ENCODE assay signal across 16 cellular contexts in the genomic region with DNA sequence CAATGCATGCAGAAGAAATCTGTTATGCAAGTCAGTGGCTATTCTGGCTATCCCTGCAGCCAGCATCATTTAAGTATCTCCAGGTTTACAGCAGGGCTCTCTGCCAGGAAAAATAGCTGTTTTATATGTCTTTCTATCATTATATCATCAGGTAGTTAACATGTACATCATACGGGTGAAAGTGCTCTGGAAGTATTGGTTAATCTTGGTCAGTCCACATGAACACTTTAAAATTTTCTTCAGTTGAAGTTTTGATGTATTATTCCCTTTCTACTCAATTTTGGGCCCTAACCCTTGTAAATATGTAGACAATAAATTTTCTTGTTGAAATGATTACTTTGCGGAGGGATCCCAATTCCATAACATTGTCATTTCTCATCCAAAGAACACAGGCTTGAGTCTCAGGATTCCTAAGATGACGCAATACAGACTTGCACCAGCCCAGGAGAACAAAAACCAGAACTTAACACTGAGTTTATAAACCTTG.
A peak's percentile ranks its signal among the peaks of the same experiment; 100 is the strongest.
DNase-seq lines count a peak whose midpoint lies in the region; ATAC-seq and TF ChIP-seq lines count a peak whose summit lies in the region.
"Had no signal": no experiment of that assay in that cellular context is flagged by ENCODE, and none has a peak within 500 bp of the region (broad histone marks: within the 10 kb centered on the region; RNA-seq: fewer than 3 reads in every experiment).

No MANE protein-coding gene starts in this region.

- no peaks in the 10 kb centered on the region for H3K9me3 Mint-ChIP-seq in nephron progenitor cell
- no peaks in the 10 kb centered on the region for H3K9me3 Mint-ChIP-seq in stimulated activated naive CD8-positive, alpha-beta T cell treated with anti-CD3 and anti-CD28 coated beads, Interleukin-15, amount 100 ng/mL, for 72 hours
- H3K9me3 Mint-ChIP-seq in stimulated activated memory B cell treated with anti-CD40 and anti-IgM and Interleukin-4, amounts not matched to agents 10 μg/mL and 1 μg/mL and 100 μg/mL, for 72 hours, result no peaks in the 10 kb centered on the region
- H3K9me3 Mint-ChIP-seq: CD8-positive, alpha-beta T cell; stimulated activated naive B cell treated with anti-CD40 and anti-IgM and Interleukin-4, amounts not matched to agents 10 μg/mL and 1 μg/mL and 100 μg/mL, for 72 hours had no signal

- H3K4me3 Mint-ChIP-seq in nephron progenitor cell, result no peak overlapping the region
- no peak overlapping the region for H3K4me3 Mint-ChIP-seq in stimulated activated naive CD8-positive, alpha-beta T cell treated with anti-CD3 and anti-CD28 coated beads, Interleukin-15, amount 100 ng/mL, for 72 hours
- H3K4me3 Mint-ChIP-seq in stimulated activated memory B cell treated with anti-CD40 and anti-IgM and Interleukin-4, amounts not matched to agents 10 μg/mL and 1 μg/mL and 100 μg/mL, for 72 hours, result no peak overlapping the region
- H3K4me3 Mint-ChIP-seq: activated CD4-positive, alpha-beta T cell treated with anti-CD3 and anti-CD28 coated beads for 36 hours; CD8-positive, alpha-beta T cell; stimulated activated naive B cell treated with anti-CD40 and anti-IgM and Interleukin-4, amounts not matched to agents 10 μg/mL and 1 μg/mL and 100 μg/mL, for 72 hours had no signal

- ATAC-seq in stimulated activated naive CD8-positive, alpha-beta T cell treated with anti-CD3 and anti-CD28 coated beads, Interleukin-15, amount 100 ng/mL, for 72 hours, result no peak
- no peak for ATAC-seq in stimulated activated memory B cell treated with anti-CD40 and anti-IgM and Interleukin-4, amounts not matched to agents 10 μg/mL and 1 μg/mL and 100 μg/mL, for 72 hours
- no peak for ATAC-seq in HG02571 (IDR thresholded peaks at IDR 0.05; ENCODE audit: unreplicated experiment)
- ATAC-seq: activated CD4-positive, alpha-beta T cell treated with anti-CD3 and anti-CD28 coated beads for 36 hours; CD8-positive, alpha-beta T cell; pancreas; stimulated activated naive B cell treated with anti-CD40 and anti-IgM and Interleukin-4, amounts not matched to agents 10 μg/mL and 1 μg/mL and 100 μg/mL, for 72 hours had no signal

- H3K27me3 Mint-ChIP-seq in nephron progenitor cell (ENCODE audit: low read depth, poor library complexity), result no peaks in the 10 kb centered on the region
- no peaks in the 10 kb centered on the region for H3K27me3 Mint-ChIP-seq in stimulated activated naive CD8-positive, alpha-beta T cell treated with anti-CD3 and anti-CD28 coated beads, Interleukin-15, amount 100 ng/mL, for 72 hours
- no peaks in the 10 kb centered on the region for H3K27me3 Mint-ChIP-seq in stimulated activated memory B cell treated with anti-CD40 and anti-IgM and Interleukin-4, amounts not matched to agents 10 μg/mL and 1 μg/mL and 100 μg/mL, for 72 hours
- H3K27me3 Mint-ChIP-seq: activated CD4-positive, alpha-beta T cell treated with anti-CD3 and anti-CD28 coated beads for 36 hours; stimulated activated naive B cell treated with anti-CD40 and anti-IgM and Interleukin-4, amounts not matched to agents 10 μg/mL and 1 μg/mL and 100 μg/mL, for 72 hours had no signal

- peak overlapping the region; percentile 14 for H3K27ac Mint-ChIP-seq in nephron progenitor cell
- no peak overlapping the region for H3K27ac Mint-ChIP-seq in stimulated activated naive CD8-positive, alpha-beta T cell treated with anti-CD3 and anti-CD28 coated beads, Interleukin-15, amount 100 ng/mL, for 72 hours
- H3K27ac Mint-ChIP-seq in stimulated activated memory B cell treated with anti-CD40 and anti-IgM and Interleukin-4, amounts not matched to agents 10 μg/mL and 1 μg/mL and 100 μg/mL, for 72 hours, result no peak overlapping the region
- H3K27ac Mint-ChIP-seq: activated CD4-positive, alpha-beta T cell treated with anti-CD3 and anti-CD28 coated beads for 36 hours; CD8-positive, alpha-beta T cell; stimulated activated naive B cell treated with anti-CD40 and anti-IgM and Interleukin-4, amounts not matched to agents 10 μg/mL and 1 μg/mL and 100 μg/mL, for 72 hours had no signal

- peaks cover 85% of the 10 kb centered on the region for H3K4me1 Mint-ChIP-seq in nephron progenitor cell
- H3K4me1 Mint-ChIP-seq in stimulated activated naive CD8-positive, alpha-beta T cell treated with anti-CD3 and anti-CD28 coated beads, Interleukin-15, amount 100 ng/mL, for 72 hours, result no peaks in the 10 kb centered on the region
- no peaks in the 10 kb centered on the region for H3K4me1 Mint-ChIP-seq in stimulated activated memory B cell treated with anti-CD40 and anti-IgM and Interleukin-4, amounts not matched to agents 10 μg/mL and 1 μg/mL and 100 μg/mL, for 72 hours
- H3K4me1 Mint-ChIP-seq: activated CD4-positive, alpha-beta T cell treated with anti-CD3 and anti-CD28 coated beads for 36 hours; stimulated activated naive B cell treated with anti-CD40 and anti-IgM and Interleukin-4, amounts not matched to agents 10 μg/mL and 1 μg/mL and 100 μg/mL, for 72 hours had no signal

- no peak overlapping the region for H3K4me3 ChIP-seq in fibroblast of mammary gland (ENCODE audit: control insufficient read depth, low read depth, low read length)
- H3K4me3 ChIP-seq: coronary artery, pancreas had no signal

- peaks cover 31% of the 10 kb centered on the region for H3K36me3 Mint-ChIP-seq in nephron progenitor cell (ENCODE audit: low read depth)
- peaks cover 12% of the 10 kb centered on the region for H3K36me3 Mint-ChIP-seq in stimulated activated memory B cell treated with anti-CD40 and anti-IgM and Interleukin-4, amounts not matched to agents 10 μg/mL and 1 μg/mL and 100 μg/mL, for 72 hours
- H3K36me3 Mint-ChIP-seq: CD8-positive, alpha-beta T cell had no signal

- DNase-seq in AG08395 (ENCODE audit: low spot score) (peak; percentile 10), MV-4-11 (lab: John Stamatoyannopoulos, UW) (peak; percentile 23), fibroblast of mammary gland (ENCODE audit: low read depth) (peak; percentile 76), nephron progenitor cell (no peak), DMS153 treated with DMSO at 0.1 percent for 48 hours (lab: John Stamatoyannopoulos, UW; ENCODE audit: unreplicated experiment) (no peak)
- DNase-seq in stimulated activated naive CD8-positive, alpha-beta T cell treated with anti-CD3 and anti-CD28 coated beads, Interleukin-15, amount 100 ng/mL, for 72 hours, result no peak
- DNase-seq: activated CD4-positive, alpha-beta T cell treated with anti-CD3 and anti-CD28 coated beads for 36 hours; activated CD8-positive, alpha-beta memory T cell treated with anti-CD3 and anti-CD28 coated beads, Interleukin-2, amount 50 U/mL, for 48 hours; CD8-positive, alpha-beta T cell; NCI-H345; pancreas; SIG-M5; stimulated activated naive B cell treated with anti-CD40 and anti-IgM and Interleukin-4, amounts not matched to agents 10 μg/mL and 1 μg/mL and 100 μg/mL, for 72 hours had no signal

- TF ChIP-seq CTCF in fibroblast of mammary gland (conservative IDR thresholded peaks at IDR 0.05; ENCODE audit: control insufficient read depth, insufficient read depth, low read depth, low read length) (no peak), nephron progenitor cell (IDR thresholded peaks at IDR 0.05) (no peak)

Comparison
In these comparisons a context has a peak if more than half of its experiments do, and no peak if none do; other contexts are left out.
1. DNase-seq: peak in AG08395 (single experiment), MV-4-11 (single experiment) and fibroblast of mammary gland (single experiment); none in nephron progenitor cell (single experiment), stimulated activated naive CD8-positive, alpha-beta T cell treated with anti-CD3 and anti-CD28 coated beads, Interleukin-15, amount 100 ng/mL, for 72 hours (0 of 2) and DMS153 treated with DMSO at 0.1 percent for 48 hours (single experiment).